In genomic region chr20:48661575-48662473, GRCh38 we compare ENCODE assay signal across 24 cellular contexts.
DNase-seq lines count a peak whose midpoint lies in the region; ATAC-seq, FAIRE-seq and TF ChIP-seq lines count a peak whose summit lies in the region.
"Had no signal": no experiment of that assay in that cellular context is flagged by ENCODE, and none has a peak within 500 bp of the region (broad histone marks: within the 10 kb centered on the region; RNA-seq: fewer than 3 reads in every experiment).

No MANE protein-coding gene starts in this region.

- H3K79me2 ChIP-seq in trophoblast cell (ENCODE audit: control insufficient read depth, insufficient read depth, low read length, poor library complexity) = no peaks in the 10 kb centered on the region

- no peak overlapping the region for H4K8ac ChIP-seq in trophoblast cell (ENCODE audit: low read depth, low read length)

- H3K36me3 ChIP-seq in trophoblast cell (ENCODE audit: control insufficient read depth in 1 of 2, insufficient read depth in 2 of 2, low read length in 2 of 2) = no peaks in the 10 kb centered on the region
- H3K36me3 ChIP-seq: HAP-1 had no signal

- no peaks in the 10 kb centered on the region for H3K9me3 Mint-ChIP-seq in T-helper 2 cell treated with Interferon-gamma antibody and Interleukin-4, amounts not matched to agents 5 μg/mL and 100 μg/mL, for 36 hours
- H3K9me3 Mint-ChIP-seq: memory B cell; stimulated activated naive CD8-positive, alpha-beta T cell treated with anti-CD3 and anti-CD28 coated beads, Interleukin-15, amount 100 ng/mL, for 72 hours had no signal

- H2BK120ac ChIP-seq in trophoblast cell (ENCODE audit: insufficient read depth, low read length, poor library complexity) = no peak overlapping the region

- no peaks in the 10 kb centered on the region for H3K27me3 ChIP-seq in trophoblast cell (ENCODE audit: insufficient read depth, low read length)

- FAIRE-seq in HTR-8/SVneo (lab: Jason Lieb, UNC) = peak; percentile 69
- FAIRE-seq: frontal cortex had no signal

- H4K91ac ChIP-seq in trophoblast cell (ENCODE audit: low read depth, low read length) = peak overlapping the region; percentile 19

- peaks cover 32% of the 10 kb centered on the region for H3K36me3 Mint-ChIP-seq in T-helper 2 cell treated with Interferon-gamma antibody and Interleukin-4, amounts not matched to agents 5 μg/mL and 100 μg/mL, for 36 hours (ENCODE audit: low read depth)

- H3K14ac ChIP-seq in trophoblast cell (ENCODE audit: low read length) = no peak overlapping the region

- DNase-seq in HTR-8/SVneo (ENCODE audit: insufficient read length, low spot score) = no peak
- no peak for DNase-seq in coronary artery (ENCODE audit: low spot score)
- peak; percentile 40 to 60 for DNase-seq in trophoblast cell
- no peak for DNase-seq in NCI-H510A treated with DMSO at 0.1 percent for 48 hours (lab: John Stamatoyannopoulos, UW)
- DNase-seq in T-helper 2 cell treated with Interferon-gamma antibody and Interleukin-4, amounts not matched to agents 5 μg/mL and 100 μg/mL, for 36 hours (ENCODE audit: low spot score) = no peak
- DNase-seq: activated CD4-positive, CD25-positive, alpha-beta regulatory T cell treated with anti-CD3 and anti-CD28 coated beads, Interleukin-2, amount 50 U/mL, for 72 hours; activated naive CD8-positive, alpha-beta T cell treated with anti-CD3 and anti-CD28 coated beads, Interleukin-2, amount 10 ng/mL, durations not matched to agents 7 days and 5 days; erythroblast; hypothalamus; naive thymus-derived CD4-positive, alpha-beta T cell; NCI-H1105 treated with DMSO at 0.1 percent for 48 hours; NCI-H2081 treated with DMSO at 0.1 percent for 48 hours; NCI-H446 treated with DMSO at 0.1 percent for 48 hours; psoas muscle; stimulated activated CD4-positive, alpha-beta T cell treated with anti-CD3 and anti-CD28 coated beads, Interleukin-2, amount 100 ng/mL, for 24 hours; stimulated activated naive CD8-positive, alpha-beta T cell treated with anti-CD3 and anti-CD28 coated beads, Interleukin-15, amount 100 ng/mL, for 72 hours had no signal

- H3K27ac ChIP-seq in VCaP (peak overlapping the region; percentile 80; the same call in 1 of the 2 replicates), coronary artery (peak overlapping the region; percentile 68 to 83), trophoblast cell (ENCODE audit: low read depth, low read length) (no peak overlapping the region)
- H3K27ac ChIP-seq: psoas muscle, RWPE1 had no signal

- H2BK5ac ChIP-seq in trophoblast cell (ENCODE audit: low read depth, low read length, poor library complexity) = no peak overlapping the region

- H3K4me3 ChIP-seq in coronary artery = no peak overlapping the region
- H3K4me3 ChIP-seq in trophoblast cell (ENCODE audit: low read depth, low read length) = no peak overlapping the region
- H3K4me3 ChIP-seq: HAP-1, psoas muscle had no signal

- no peak overlapping the region for H3K23ac ChIP-seq in trophoblast cell (ENCODE audit: low read length)

- no peak overlapping the region for H4K12ac ChIP-seq in trophoblast cell (ENCODE audit: low read depth, low read length)

- H3K4me1 Mint-ChIP-seq in T-helper 2 cell treated with Interferon-gamma antibody and Interleukin-4, amounts not matched to agents 5 μg/mL and 100 μg/mL, for 36 hours (ENCODE audit: low read depth) = no peaks in the 10 kb centered on the region

- H3K4me1 ChIP-seq in trophoblast cell (ENCODE audit: control insufficient read depth in 1 of 2, insufficient read depth in 2 of 2, low read length in 2 of 2) = no peaks in the 10 kb centered on the region
- H3K4me1 ChIP-seq: HAP-1, psoas muscle had no signal

- TF ChIP-seq CTCF in VCaP (conservative IDR thresholded peaks at IDR 0.05) (no peak), coronary artery (IDR thresholded peaks at IDR 0.05) (no peak)

- H3K4me2 ChIP-seq in trophoblast cell (ENCODE audit: low read length) = no peak overlapping the region

- ATAC-seq in GM19023 (IDR thresholded peaks at IDR 0.05; ENCODE audit: unreplicated experiment) (no peak), GM19397 (IDR thresholded peaks at IDR 0.05; ENCODE audit: unreplicated experiment) (no peak)
- ATAC-seq: naive thymus-derived CD4-positive, alpha-beta T cell; psoas muscle; stimulated activated naive CD8-positive, alpha-beta T cell treated with anti-CD3 and anti-CD28 coated beads, Interleukin-15, amount 100 ng/mL, for 72 hours had no signal

- H3K9me3 ChIP-seq in trophoblast cell (ENCODE audit: insufficient read depth, low read depth, low read length) = no peaks in the 10 kb centered on the region

- no peak overlapping the region for H2BK12ac ChIP-seq in trophoblast cell (ENCODE audit: low read length)

- H3K27ac Mint-ChIP-seq in T-helper 2 cell treated with Interferon-gamma antibody and Interleukin-4, amounts not matched to agents 5 μg/mL and 100 μg/mL, for 36 hours = no peak overlapping the region
- H3K27ac Mint-ChIP-seq: activated naive CD8-positive, alpha-beta T cell treated with anti-CD3 and anti-CD28 coated beads, Interleukin-2, amount 10 ng/mL, durations not matched to agents 7 days and 5 days; activated T-helper 2 cell treated with anti-CD3 and anti-CD28 coated beads, Interferon-gamma antibody, Interleukin-2, Interleukin-4, amounts not matched to agents 10 μg/mL and 5 μg/mL and 100 μg/mL, durations not matched to agents 14 hours and 24 hours and 36 hours had no signal

- no peaks in the 10 kb centered on the region for H3K79me1 ChIP-seq in trophoblast cell (ENCODE audit: low read length)

- no peaks in the 10 kb centered on the region for H3K27me3 Mint-ChIP-seq in T-helper 2 cell treated with Interferon-gamma antibody and Interleukin-4, amounts not matched to agents 5 μg/mL and 100 μg/mL, for 36 hours (ENCODE audit: low read depth)
- H3K27me3 Mint-ChIP-seq: activated naive CD8-positive, alpha-beta T cell treated with anti-CD3 and anti-CD28 coated beads, Interleukin-2, amount 10 ng/mL, durations not matched to agents 7 days and 5 days; memory B cell; naive thymus-derived CD4-positive, alpha-beta T cell; stimulated activated naive CD8-positive, alpha-beta T cell treated with anti-CD3 and anti-CD28 coated beads, Interleukin-15, amount 100 ng/mL, for 72 hours had no signal

- no peak overlapping the region for H3K4ac ChIP-seq in trophoblast cell (ENCODE audit: low read depth, low read length)

- no peak overlapping the region for H3K9ac ChIP-seq in trophoblast cell (ENCODE audit: low read length)

- H3K4me3 Mint-ChIP-seq in T-helper 2 cell treated with Interferon-gamma antibody and Interleukin-4, amounts not matched to agents 5 μg/mL and 100 μg/mL, for 36 hours = no peak overlapping the region
- H3K4me3 Mint-ChIP-seq: activated naive CD8-positive, alpha-beta T cell treated with anti-CD3 and anti-CD28 coated beads, Interleukin-2, amount 10 ng/mL, durations not matched to agents 7 days and 5 days; memory B cell; naive thymus-derived CD4-positive, alpha-beta T cell; stimulated activated naive CD8-positive, alpha-beta T cell treated with anti-CD3 and anti-CD28 coated beads, Interleukin-15, amount 100 ng/mL, for 72 hours had no signal

- H2AK5ac ChIP-seq in trophoblast cell (ENCODE audit: low read length) = no peak overlapping the region

- no peak overlapping the region for H2AFZ ChIP-seq in trophoblast cell (ENCODE audit: insufficient read depth, low read length, poor library complexity)

- H3K18ac ChIP-seq in trophoblast cell (ENCODE audit: low read length) = no peak overlapping the region

- whole genome bisulfite sequencing in trophoblast cell (ENCODE audit: extremely low coverage, insufficient coverage, insufficient read length) = no CpG with 5 or more reads among the region's 14 CpGs

Comparison
In these comparisons a context has a peak if more than half of its experiments do, and no peak if none do; other contexts are left out.
1. DNase-seq: peak in trophoblast cell (2 of 2); none in HTR-8/SVneo (single experiment), coronary artery (single experiment), NCI-H510A treated with DMSO at 0.1 percent for 48 hours (single experiment) and T-helper 2 cell treated with Interferon-gamma antibody and Interleukin-4, amounts not matched to agents 5 μg/mL and 100 μg/mL, for 36 hours (single experiment).